Comparison of ENCODE assay signal across 1 cellular context in genomic region chr17:76139801-76140660, GRCh38.
TF ChIP-seq lines count a peak whose summit lies in the region.

No MANE protein-coding gene starts in this region.

TF ChIP-seq in GM23338, 12 proteins besides CTCF, POLR2A, EP300 and RAD21 (continued from another document):
- TF ChIP-seq, protein P1, sequence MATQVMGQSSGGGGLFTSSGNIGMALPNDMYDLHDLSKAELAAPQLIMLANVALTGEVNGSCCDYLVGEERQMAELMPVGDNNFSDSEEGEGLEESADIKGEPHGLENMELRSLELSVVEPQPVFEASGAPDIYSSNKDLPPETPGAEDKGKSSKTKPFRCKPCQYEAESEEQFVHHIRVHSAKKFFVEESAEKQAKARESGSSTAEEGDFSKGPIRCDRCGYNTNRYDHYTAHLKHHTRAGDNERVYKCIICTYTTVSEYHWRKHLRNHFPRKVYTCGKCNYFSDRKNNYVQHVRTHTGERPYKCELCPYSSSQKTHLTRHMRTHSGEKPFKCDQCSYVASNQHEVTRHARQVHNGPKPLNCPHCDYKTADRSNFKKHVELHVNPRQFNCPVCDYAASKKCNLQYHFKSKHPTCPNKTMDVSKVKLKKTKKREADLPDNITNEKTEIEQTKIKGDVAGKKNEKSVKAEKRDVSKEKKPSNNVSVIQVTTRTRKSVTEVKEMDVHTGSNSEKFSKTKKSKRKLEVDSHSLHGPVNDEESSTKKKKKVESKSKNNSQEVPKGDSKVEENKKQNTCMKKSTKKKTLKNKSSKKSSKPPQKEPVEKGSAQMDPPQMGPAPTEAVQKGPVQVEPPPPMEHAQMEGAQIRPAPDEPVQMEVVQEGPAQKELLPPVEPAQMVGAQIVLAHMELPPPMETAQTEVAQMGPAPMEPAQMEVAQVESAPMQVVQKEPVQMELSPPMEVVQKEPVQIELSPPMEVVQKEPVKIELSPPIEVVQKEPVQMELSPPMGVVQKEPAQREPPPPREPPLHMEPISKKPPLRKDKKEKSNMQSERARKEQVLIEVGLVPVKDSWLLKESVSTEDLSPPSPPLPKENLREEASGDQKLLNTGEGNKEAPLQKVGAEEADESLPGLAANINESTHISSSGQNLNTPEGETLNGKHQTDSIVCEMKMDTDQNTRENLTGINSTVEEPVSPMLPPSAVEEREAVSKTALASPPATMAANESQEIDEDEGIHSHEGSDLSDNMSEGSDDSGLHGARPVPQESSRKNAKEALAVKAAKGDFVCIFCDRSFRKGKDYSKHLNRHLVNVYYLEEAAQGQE (IDR thresholded peaks at IDR 0.05; ENCODE audit: unreplicated experiment): no peak
- TF ChIP-seq JUNB (IDR thresholded peaks at IDR 0.05; ENCODE audit: unreplicated experiment) (no peak), NANOG (IDR thresholded peaks at IDR 0.05; ENCODE audit: borderline replicate concordance) (no peak), STAT1 (IDR thresholded peaks at IDR 0.05; ENCODE audit: unreplicated experiment) (no peak), CREB1 (CRISPR knock-in tag; IDR thresholded peaks at IDR 0.05; ENCODE audit: low read depth) (peak; percentile 32; the same call in 1 of the 2 replicates)
